1 cellular context compared by ENCODE assay signal in the genomic region with DNA sequence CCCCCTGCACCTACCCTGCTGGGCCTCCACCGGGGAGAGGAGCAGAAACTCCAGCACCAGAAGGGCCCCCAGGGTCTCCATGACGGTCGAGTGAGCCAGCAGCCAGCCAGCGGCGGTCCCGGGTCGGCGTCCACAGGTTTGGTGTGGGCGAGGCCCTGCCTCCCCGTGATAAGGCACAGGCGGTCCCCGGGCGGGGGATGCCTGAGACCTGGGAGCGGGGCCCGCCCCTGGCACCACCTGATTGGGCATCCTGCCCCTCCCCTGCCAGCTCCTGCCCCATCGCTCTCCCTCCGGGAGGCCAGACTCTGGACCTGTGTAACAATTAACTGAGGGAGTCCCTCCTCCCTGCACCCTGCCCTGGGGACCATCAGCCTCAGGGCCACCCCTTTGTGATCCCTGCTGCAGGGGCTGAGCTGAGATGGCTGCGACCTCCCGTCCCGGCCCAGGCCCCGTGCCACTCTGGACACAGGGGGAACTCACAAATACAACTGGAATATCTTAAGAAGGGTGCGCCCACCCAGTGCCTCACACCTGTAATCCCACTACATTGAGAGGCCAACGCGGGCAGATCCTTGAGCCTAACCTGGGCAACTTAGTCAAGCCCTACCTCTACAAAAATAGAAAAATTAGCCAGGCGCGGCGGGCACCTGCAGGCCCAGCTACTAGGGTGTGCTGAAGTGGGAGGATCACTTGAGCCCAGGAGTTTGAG.
TF ChIP-seq lines count a peak whose summit lies in the region.

Gene SMIM24 (minus strand): TSS at position 143 of the 709 bp plus-strand sequence. CDS start 62 bp downstream, at position 81.

TF ChIP-seq in HepG2, 621 proteins besides CTCF, POLR2A, EP300 and RAD21 (continued from another document and continues in another):
- TF ChIP-seq, protein P1, sequence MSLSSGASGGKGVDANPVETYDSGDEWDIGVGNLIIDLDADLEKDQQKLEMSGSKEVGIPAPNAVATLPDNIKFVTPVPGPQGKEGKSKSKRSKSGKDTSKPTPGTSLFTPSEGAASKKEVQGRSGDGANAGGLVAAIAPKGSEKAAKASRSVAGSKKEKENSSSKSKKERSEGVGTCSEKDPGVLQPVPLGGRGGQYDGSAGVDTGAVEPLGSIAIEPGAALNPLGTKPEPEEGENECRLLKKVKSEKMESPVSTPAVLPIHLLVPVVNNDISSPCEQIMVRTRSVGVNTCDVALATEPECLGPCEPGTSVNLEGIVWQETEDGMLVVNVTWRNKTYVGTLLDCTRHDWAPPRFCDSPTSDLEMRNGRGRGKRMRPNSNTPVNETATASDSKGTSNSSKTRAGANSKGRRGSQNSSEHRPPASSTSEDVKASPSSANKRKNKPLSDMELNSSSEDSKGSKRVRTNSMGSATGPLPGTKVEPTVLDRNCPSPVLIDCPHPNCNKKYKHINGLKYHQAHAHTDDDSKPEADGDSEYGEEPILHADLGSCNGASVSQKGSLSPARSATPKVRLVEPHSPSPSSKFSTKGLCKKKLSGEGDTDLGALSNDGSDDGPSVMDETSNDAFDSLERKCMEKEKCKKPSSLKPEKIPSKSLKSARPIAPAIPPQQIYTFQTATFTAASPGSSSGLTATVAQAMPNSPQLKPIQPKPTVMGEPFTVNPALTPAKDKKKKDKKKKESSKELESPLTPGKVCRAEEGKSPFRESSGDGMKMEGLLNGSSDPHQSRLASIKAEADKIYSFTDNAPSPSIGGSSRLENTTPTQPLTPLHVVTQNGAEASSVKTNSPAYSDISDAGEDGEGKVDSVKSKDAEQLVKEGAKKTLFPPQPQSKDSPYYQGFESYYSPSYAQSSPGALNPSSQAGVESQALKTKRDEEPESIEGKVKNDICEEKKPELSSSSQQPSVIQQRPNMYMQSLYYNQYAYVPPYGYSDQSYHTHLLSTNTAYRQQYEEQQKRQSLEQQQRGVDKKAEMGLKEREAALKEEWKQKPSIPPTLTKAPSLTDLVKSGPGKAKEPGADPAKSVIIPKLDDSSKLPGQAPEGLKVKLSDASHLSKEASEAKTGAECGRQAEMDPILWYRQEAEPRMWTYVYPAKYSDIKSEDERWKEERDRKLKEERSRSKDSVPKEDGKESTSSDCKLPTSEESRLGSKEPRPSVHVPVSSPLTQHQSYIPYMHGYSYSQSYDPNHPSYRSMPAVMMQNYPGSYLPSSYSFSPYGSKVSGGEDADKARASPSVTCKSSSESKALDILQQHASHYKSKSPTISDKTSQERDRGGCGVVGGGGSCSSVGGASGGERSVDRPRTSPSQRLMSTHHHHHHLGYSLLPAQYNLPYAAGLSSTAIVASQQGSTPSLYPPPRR (CRISPR knock-in tag; IDR thresholded peaks at IDR 0.05; ENCODE audit: borderline replicate concordance) = peak; percentile 20; the same call in 1 of the 2 replicates
- TF ChIP-seq, protein P2, sequence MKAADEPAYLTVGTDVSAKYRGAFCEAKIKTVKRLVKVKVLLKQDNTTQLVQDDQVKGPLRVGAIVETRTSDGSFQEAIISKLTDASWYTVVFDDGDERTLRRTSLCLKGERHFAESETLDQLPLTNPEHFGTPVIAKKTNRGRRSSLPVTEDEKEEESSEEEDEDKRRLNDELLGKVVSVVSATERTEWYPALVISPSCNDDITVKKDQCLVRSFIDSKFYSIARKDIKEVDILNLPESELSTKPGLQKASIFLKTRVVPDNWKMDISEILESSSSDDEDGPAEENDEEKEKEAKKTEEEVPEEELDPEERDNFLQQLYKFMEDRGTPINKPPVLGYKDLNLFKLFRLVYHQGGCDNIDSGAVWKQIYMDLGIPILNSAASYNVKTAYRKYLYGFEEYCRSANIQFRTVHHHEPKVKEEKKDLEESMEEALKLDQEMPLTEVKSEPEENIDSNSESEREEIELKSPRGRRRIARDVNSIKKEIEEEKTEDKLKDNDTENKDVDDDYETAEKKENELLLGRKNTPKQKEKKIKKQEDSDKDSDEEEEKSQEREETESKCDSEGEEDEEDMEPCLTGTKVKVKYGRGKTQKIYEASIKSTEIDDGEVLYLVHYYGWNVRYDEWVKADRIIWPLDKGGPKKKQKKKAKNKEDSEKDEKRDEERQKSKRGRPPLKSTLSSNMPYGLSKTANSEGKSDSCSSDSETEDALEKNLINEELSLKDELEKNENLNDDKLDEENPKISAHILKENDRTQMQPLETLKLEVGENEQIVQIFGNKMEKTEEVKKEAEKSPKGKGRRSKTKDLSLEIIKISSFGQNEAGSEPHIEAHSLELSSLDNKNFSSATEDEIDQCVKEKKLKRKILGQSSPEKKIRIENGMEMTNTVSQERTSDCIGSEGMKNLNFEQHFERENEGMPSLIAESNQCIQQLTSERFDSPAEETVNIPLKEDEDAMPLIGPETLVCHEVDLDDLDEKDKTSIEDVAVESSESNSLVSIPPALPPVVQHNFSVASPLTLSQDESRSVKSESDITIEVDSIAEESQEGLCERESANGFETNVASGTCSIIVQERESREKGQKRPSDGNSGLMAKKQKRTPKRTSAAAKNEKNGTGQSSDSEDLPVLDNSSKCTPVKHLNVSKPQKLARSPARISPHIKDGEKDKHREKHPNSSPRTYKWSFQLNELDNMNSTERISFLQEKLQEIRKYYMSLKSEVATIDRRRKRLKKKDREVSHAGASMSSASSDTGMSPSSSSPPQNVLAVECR (CRISPR knock-in tag; IDR thresholded peaks at IDR 0.05; ENCODE audit: borderline replicate concordance) = peak; percentile 37; the same call in 1 of the 2 replicates
- TF ChIP-seq BRCA1 (CRISPR knock-in tag; IDR thresholded peaks at IDR 0.05) = no peak
- TF ChIP-seq ZFP36L2 (CRISPR knock-in tag; IDR thresholded peaks at IDR 0.05) = no peak
- no peak for TF ChIP-seq NR2C2 (CRISPR knock-in tag; IDR thresholded peaks at IDR 0.05; ENCODE audit: borderline replicate concordance)
- TF ChIP-seq NRL (CRISPR knock-in tag; IDR thresholded peaks at IDR 0.05; ENCODE audit: borderline replicate concordance) = no peak
- 0 out of 2 replicates have a peak, but pooled peaks have one; percentile 54 for TF ChIP-seq ZKSCAN5 (CRISPR knock-in tag; IDR thresholded peaks at IDR 0.05)
- TF ChIP-seq ZNF451 (CRISPR knock-in tag; IDR thresholded peaks at IDR 0.05) = 0 out of 2 replicates have a peak, but pooled peaks have one; percentile 45
- no peak for TF ChIP-seq ZNF713 (CRISPR knock-in tag; IDR thresholded peaks at IDR 0.05)
- TF ChIP-seq CBX2 (IDR thresholded peaks at IDR 0.05; ENCODE audit: low read depth, low read length) = no peak
- TF ChIP-seq CBX2 (CRISPR knock-in tag; IDR thresholded peaks at IDR 0.05; ENCODE audit: low read depth) = no peak
- no peak for TF ChIP-seq TP53 (CRISPR knock-in tag; conservative IDR thresholded peaks at IDR 0.05)
- no peak for TF ChIP-seq ZNF704 (CRISPR knock-in tag; IDR thresholded peaks at IDR 0.05; ENCODE audit: borderline replicate concordance)
- peak; percentile 57 for TF ChIP-seq SP5 (CRISPR knock-in tag; IDR thresholded peaks at IDR 0.05; ENCODE audit: borderline replicate concordance, low read depth)
- no peak for TF ChIP-seq STAT5B (CRISPR knock-in tag; IDR thresholded peaks at IDR 0.05)
- TF ChIP-seq REPIN1 (CRISPR knock-in tag; IDR thresholded peaks at IDR 0.05; ENCODE audit: borderline replicate concordance, low read depth) = no peak; the same call in 1 of the 2 replicates
- no peak for TF ChIP-seq IRF1 (CRISPR knock-in tag; IDR thresholded peaks at IDR 0.05; ENCODE audit: low read depth)
- no peak for TF ChIP-seq EEA1 (CRISPR knock-in tag; IDR thresholded peaks at IDR 0.05; ENCODE audit: borderline replicate concordance)
- TF ChIP-seq NFKB2 (CRISPR knock-in tag; IDR thresholded peaks at IDR 0.05; ENCODE audit: borderline replicate concordance) = 0 out of 2 replicates have a peak, but pooled peaks have one; percentile 16
- no peak for TF ChIP-seq ZNF616 (CRISPR knock-in tag; IDR thresholded peaks at IDR 0.05; ENCODE audit: low read depth)
- no peak for TF ChIP-seq SRY (CRISPR knock-in tag; IDR thresholded peaks at IDR 0.05)
- TF ChIP-seq ZNF12 (CRISPR knock-in tag; IDR thresholded peaks at IDR 0.05) = no peak
- TF ChIP-seq FOXJ3 (CRISPR knock-in tag; IDR thresholded peaks at IDR 0.05; ENCODE audit: borderline replicate concordance) = no peak
- peak; percentile 73; the same call in 1 of the 2 replicates for TF ChIP-seq AHR (CRISPR knock-in tag; IDR thresholded peaks at IDR 0.05)
- TF ChIP-seq, protein P3, sequence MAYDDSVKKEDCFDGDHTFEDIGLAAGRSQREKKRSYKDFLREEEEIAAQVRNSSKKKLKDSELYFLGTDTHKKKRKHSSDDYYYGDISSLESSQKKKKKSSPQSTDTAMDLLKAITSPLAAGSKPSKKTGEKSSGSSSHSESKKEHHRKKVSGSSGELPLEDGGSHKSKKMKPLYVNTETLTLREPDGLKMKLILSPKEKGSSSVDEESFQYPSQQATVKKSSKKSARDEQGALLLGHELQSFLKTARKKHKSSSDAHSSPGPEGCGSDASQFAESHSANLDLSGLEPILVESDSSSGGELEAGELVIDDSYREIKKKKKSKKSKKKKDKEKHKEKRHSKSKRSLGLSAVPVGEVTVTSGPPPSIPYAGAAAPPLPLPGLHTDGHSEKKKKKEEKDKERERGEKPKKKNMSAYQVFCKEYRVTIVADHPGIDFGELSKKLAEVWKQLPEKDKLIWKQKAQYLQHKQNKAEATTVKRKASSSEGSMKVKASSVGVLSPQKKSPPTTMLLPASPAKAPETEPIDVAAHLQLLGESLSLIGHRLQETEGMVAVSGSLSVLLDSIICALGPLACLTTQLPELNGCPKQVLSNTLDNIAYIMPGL (CRISPR knock-in tag; IDR thresholded peaks at IDR 0.05; ENCODE audit: borderline replicate concordance in 1 of 2, low read depth in 1 of 2) = no peak
- TF ChIP-seq ZBTB26 (CRISPR knock-in tag; IDR thresholded peaks at IDR 0.05; ENCODE audit: borderline replicate concordance) = no peak
- TF ChIP-seq, protein P4, sequence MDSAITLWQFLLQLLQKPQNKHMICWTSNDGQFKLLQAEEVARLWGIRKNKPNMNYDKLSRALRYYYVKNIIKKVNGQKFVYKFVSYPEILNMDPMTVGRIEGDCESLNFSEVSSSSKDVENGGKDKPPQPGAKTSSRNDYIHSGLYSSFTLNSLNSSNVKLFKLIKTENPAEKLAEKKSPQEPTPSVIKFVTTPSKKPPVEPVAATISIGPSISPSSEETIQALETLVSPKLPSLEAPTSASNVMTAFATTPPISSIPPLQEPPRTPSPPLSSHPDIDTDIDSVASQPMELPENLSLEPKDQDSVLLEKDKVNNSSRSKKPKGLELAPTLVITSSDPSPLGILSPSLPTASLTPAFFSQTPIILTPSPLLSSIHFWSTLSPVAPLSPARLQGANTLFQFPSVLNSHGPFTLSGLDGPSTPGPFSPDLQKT (CRISPR knock-in tag; IDR thresholded peaks at IDR 0.05; ENCODE audit: borderline replicate concordance) = no peak
- TF ChIP-seq NAIF1 (CRISPR knock-in tag; IDR thresholded peaks at IDR 0.05; ENCODE audit: borderline replicate concordance) = no peak
- no peak for TF ChIP-seq ZBTB21 (CRISPR knock-in tag; IDR thresholded peaks at IDR 0.05)
- TF ChIP-seq ZFAT (CRISPR knock-in tag; conservative IDR thresholded peaks at IDR 0.05) = no peak
- no peak for TF ChIP-seq NFIB (CRISPR knock-in tag; IDR thresholded peaks at IDR 0.05; ENCODE audit: borderline replicate concordance)
- no peak for TF ChIP-seq ZBTB1 (CRISPR knock-in tag; IDR thresholded peaks at IDR 0.05; ENCODE audit: borderline replicate concordance)
- TF ChIP-seq ZNF615 (CRISPR knock-in tag; IDR thresholded peaks at IDR 0.05; ENCODE audit: borderline replicate concordance) = no peak
- TF ChIP-seq ZUFSP (CRISPR knock-in tag; IDR thresholded peaks at IDR 0.05; ENCODE audit: borderline replicate concordance) = no peak
- no peak for TF ChIP-seq KDM1A (CRISPR knock-in tag; IDR thresholded peaks at IDR 0.05)
